In genomic region chr9:92385474-92385873, GRCh38 we compare ENCODE assay signal across 2 cellular contexts.
TF ChIP-seq lines count a peak whose summit lies in the region.

No MANE protein-coding gene starts in this region.

TF ChIP-seq in liver, 16 proteins besides CTCF, POLR2A, EP300 and RAD21:
- TF ChIP-seq ZBTB33 (IDR thresholded peaks at IDR 0.05) (no peak), EGR1 (IDR thresholded peaks at IDR 0.05; ENCODE audit: low read depth in 2 of 2) (no peak), JUND (IDR thresholded peaks at IDR 0.05) (peak; percentile 25 to 48), TAF1 (conservative IDR thresholded peaks at IDR 0.05) (no peak), NR2F2 (IDR thresholded peaks at IDR 0.05) (peak; percentile 64), YY1 (IDR thresholded peaks at IDR 0.05) (peak; percentile 36), MAX (IDR thresholded peaks at IDR 0.05) (peak; percentile 62), GABPA (IDR thresholded peaks at IDR 0.05 in 1 of 2, conservative IDR thresholded peaks at IDR 0.05 in 1 of 2) (no peak), ATF3 (IDR thresholded peaks at IDR 0.05) (no peak), RXRA (IDR thresholded peaks at IDR 0.05) (peak; percentile 81 to 88), HNF4G (IDR thresholded peaks at IDR 0.05) (no peak), HNF4A (conservative IDR thresholded peaks at IDR 0.05) (peak; percentile 58 to 67), FOXA2 (IDR thresholded peaks at IDR 0.05) (peak; percentile 50), FOXA1 (IDR thresholded peaks at IDR 0.05) (no peak), REST (IDR thresholded peaks at IDR 0.05) (peak; percentile 21), SP1 (IDR thresholded peaks at IDR 0.05) (peak; percentile 64)
TF ChIP-seq in liver: peak in this region for 9.

TF ChIP-seq in HepG2, 621 proteins besides CTCF, POLR2A, EP300 and RAD21:
- TF ChIP-seq, protein P1, sequence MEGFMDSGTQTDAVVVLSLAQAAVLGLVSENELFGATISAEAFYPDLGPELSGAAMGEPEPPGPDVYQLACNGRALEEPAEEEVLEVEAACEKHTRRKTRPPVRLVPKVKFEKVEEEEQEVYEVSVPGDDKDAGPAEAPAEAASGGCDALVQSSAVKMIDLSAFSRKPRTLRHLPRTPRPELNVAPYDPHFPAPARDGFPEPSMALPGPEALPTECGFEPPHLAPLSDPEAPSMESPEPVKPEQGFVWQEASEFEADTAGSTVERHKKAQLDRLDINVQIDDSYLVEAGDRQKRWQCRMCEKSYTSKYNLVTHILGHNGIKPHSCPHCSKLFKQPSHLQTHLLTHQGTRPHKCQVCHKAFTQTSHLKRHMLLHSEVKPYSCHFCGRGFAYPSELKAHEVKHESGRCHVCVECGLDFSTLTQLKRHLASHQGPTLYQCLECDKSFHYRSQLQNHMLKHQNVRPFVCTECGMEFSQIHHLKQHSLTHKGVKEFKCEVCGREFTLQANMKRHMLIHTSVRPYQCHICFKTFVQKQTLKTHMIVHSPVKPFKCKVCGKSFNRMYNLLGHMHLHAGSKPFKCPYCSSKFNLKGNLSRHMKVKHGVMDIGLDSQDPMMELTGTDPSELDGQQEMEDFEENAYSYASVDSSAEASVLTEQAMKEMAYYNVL (CRISPR knock-in tag; IDR thresholded peaks at IDR 0.05; ENCODE audit: borderline replicate concordance), result no peak
- TF ChIP-seq ZNF431 (CRISPR knock-in tag; IDR thresholded peaks at IDR 0.05; ENCODE audit: borderline replicate concordance, low read depth) (no peak), KDM5B (CRISPR knock-in tag; IDR thresholded peaks at IDR 0.05; ENCODE audit: borderline replicate concordance) (no peak), SMAD9 (CRISPR knock-in tag; IDR thresholded peaks at IDR 0.05) (no peak), RXRA (CRISPR knock-in tag; IDR thresholded peaks at IDR 0.05) (no peak), KAT8 (CRISPR knock-in tag; IDR thresholded peaks at IDR 0.05) (no peak), ZNF513 (CRISPR knock-in tag; conservative IDR thresholded peaks at IDR 0.05) (no peak)
